ENCODE assay signal across 10 cellular contexts in genomic region chr6:108897371-108897770, GRCh38. TPM values are rescaled to one million over a fixed set of nuclear protein-coding genes. Genes with fewer than 3 reads are reported as not detected.
A peak's percentile ranks its signal among the peaks of the same experiment; 100 is the strongest.
DNase-seq lines count a peak whose midpoint lies in the region; ATAC-seq, FAIRE-seq and TF ChIP-seq lines count a peak whose summit lies in the region.
"Had no signal": no experiment of that assay in that cellular context is flagged by ENCODE, and none has a peak within 500 bp of the region (broad histone marks: within the 10 kb centered on the region; RNA-seq: fewer than 3 reads in every experiment).

No MANE protein-coding gene starts in this region.

- POLR2A ChIA-PET in activated CD8-positive, alpha-beta T cell treated with anti-CD3 and anti-CD28 coated beads, Interleukin-2, amount 10 ng/mL, durations not matched to agents 7 days and 5 days (lab: Charles Lee): no interaction called here

- H3K27me3 Mint-ChIP-seq in activated CD8-positive, alpha-beta T cell treated with anti-CD3 and anti-CD28 coated beads, Interleukin-2, amount 10 ng/mL, durations not matched to agents 7 days and 5 days (ENCODE audit: low read depth): no peaks in the 10 kb centered on the region

- H3K27ac Mint-ChIP-seq in activated CD8-positive, alpha-beta T cell treated with anti-CD3 and anti-CD28 coated beads, Interleukin-2, amount 10 ng/mL, durations not matched to agents 7 days and 5 days: no peak overlapping the region

- no peak overlapping the region for H3K4me3 Mint-ChIP-seq in activated CD8-positive, alpha-beta T cell treated with anti-CD3 and anti-CD28 coated beads, Interleukin-2, amount 10 ng/mL, durations not matched to agents 7 days and 5 days

- H3K4me3 ChIP-seq in fibroblast of mammary gland (ENCODE audit: control insufficient read depth, low read depth, low read length) (no peak overlapping the region), small intestine (ENCODE audit: low read depth in 1 of 2, low read length in 2 of 2) (no peak overlapping the region)

- CTCF ChIA-PET in activated CD8-positive, alpha-beta T cell treated with anti-CD3 and anti-CD28 coated beads, Interleukin-2, amount 10 ng/mL, durations not matched to agents 7 days and 5 days (lab: Charles Lee): interaction anchor here (1.3 to 2.9 kb wide), 2 partner anchors 26 to 175 kb away, joined by 3 to 14 read pairs; no protein-coding TSS in a partner anchor

- peaks cover 21% of the 10 kb centered on the region for H3K36me3 Mint-ChIP-seq in activated CD8-positive, alpha-beta T cell treated with anti-CD3 and anti-CD28 coated beads, Interleukin-2, amount 10 ng/mL, durations not matched to agents 7 days and 5 days (ENCODE audit: low read depth)

- DNase-seq in NCI-H2107 treated with DMSO at 0.1 percent for 48 hours (lab: John Stamatoyannopoulos, UW; ENCODE audit: unreplicated experiment) (peak; percentile 63), NCI-H2107 (lab: John Stamatoyannopoulos, UW) (no peak), NCI-H526 treated with DMSO at 0.1 percent for 48 hours (lab: John Stamatoyannopoulos, UW) (peak; percentile 76), fibroblast of mammary gland (ENCODE audit: low read depth) (peak; percentile 56), small intestine (peak; percentile 53), hepatic stellate cell (ENCODE audit: low spot score) (no peak), activated gamma-delta T cell treated with Interleukin-2 at 50 U/mL for 16 hours (no peak)
- no peak for DNase-seq in activated CD8-positive, alpha-beta T cell treated with anti-CD3 and anti-CD28 coated beads, Interleukin-2, amount 10 ng/mL, durations not matched to agents 7 days and 5 days

- FAIRE-seq in small intestine (lab: Jason Lieb, UNC): no peak
- FAIRE-seq: A204.1, GM18507 had no signal

- TF ChIP-seq CTCF in fibroblast of mammary gland (conservative IDR thresholded peaks at IDR 0.05; ENCODE audit: control insufficient read depth, insufficient read depth, low read depth, low read length): no peak

- no peak for ATAC-seq in activated CD8-positive, alpha-beta T cell treated with anti-CD3 and anti-CD28 coated beads, Interleukin-2, amount 10 ng/mL, durations not matched to agents 7 days and 5 days

- H3K27me3 ChIP-seq in small intestine (ENCODE audit: control insufficient read depth in 2 of 2, insufficient read depth in 2 of 2, low read length in 2 of 2): no peaks in the 10 kb centered on the region

- H3K27ac ChIP-seq in small intestine (ENCODE audit: low read depth in 1 of 2, low read length in 1 of 2): no peak overlapping the region

- peaks cover 52% of the 10 kb centered on the region for H3K4me1 Mint-ChIP-seq in activated CD8-positive, alpha-beta T cell treated with anti-CD3 and anti-CD28 coated beads, Interleukin-2, amount 10 ng/mL, durations not matched to agents 7 days and 5 days (ENCODE audit: low read depth)

- WGBS in small intestine, 3 donors: 22 to 53% (median 36%) methylated on average over 1 of the region's 1 CpG

- peaks cover 3% of the 10 kb centered on the region for H3K9me3 Mint-ChIP-seq in activated CD8-positive, alpha-beta T cell treated with anti-CD3 and anti-CD28 coated beads, Interleukin-2, amount 10 ng/mL, durations not matched to agents 7 days and 5 days (ENCODE audit: insufficient read depth)

- no peaks in the 10 kb centered on the region for H3K9me3 ChIP-seq in small intestine (ENCODE audit: control insufficient read depth, low read depth)

- H3K36me3 ChIP-seq in small intestine (ENCODE audit: control insufficient read depth in 2 of 2, insufficient read depth in 2 of 2, low read length in 2 of 2): no peaks in the 10 kb centered on the region

- peaks cover 3 to 5% of the 10 kb centered on the region in 2 donors for H3K4me1 ChIP-seq in small intestine (ENCODE audit: control insufficient read depth in 2 of 2, insufficient read depth in 1 of 2, low read depth in 1 of 2, low read length in 1 of 2)

RNA-seq across cellular contexts. Expression of gene ARMC2, which starts 49.1 kb away (rescaled TPM):
- 1 to 10 TPM in 2 of 3 donors, under 1 TPM in 1; 0.22 to 4.1 (median 1.7) TPM for polyA plus RNA-seq in small intestine
- total RNA-seq in activated CD8-positive, alpha-beta T cell treated with anti-CD3 and anti-CD28 coated beads, Interleukin-2, amount 10 ng/mL, durations not matched to agents 7 days and 5 days: 10 to 100 TPM; 10.3 to 10.9 TPM

Comparison
In these comparisons a context has a peak if more than half of its experiments do, and no peak if none do; other contexts are left out.
1. DNase-seq: peak in NCI-H2107 treated with DMSO at 0.1 percent for 48 hours (single experiment), NCI-H526 treated with DMSO at 0.1 percent for 48 hours (single experiment), fibroblast of mammary gland (single experiment) and small intestine (single experiment); none in NCI-H2107 (single experiment), hepatic stellate cell (single experiment), activated gamma-delta T cell treated with Interleukin-2 at 50 U/mL for 16 hours (single experiment) and activated CD8-positive, alpha-beta T cell treated with anti-CD3 and anti-CD28 coated beads, Interleukin-2, amount 10 ng/mL, durations not matched to agents 7 days and 5 days (single experiment).